Comparison of ENCODE assay signal across 17 cellular contexts in the genomic region with DNA sequence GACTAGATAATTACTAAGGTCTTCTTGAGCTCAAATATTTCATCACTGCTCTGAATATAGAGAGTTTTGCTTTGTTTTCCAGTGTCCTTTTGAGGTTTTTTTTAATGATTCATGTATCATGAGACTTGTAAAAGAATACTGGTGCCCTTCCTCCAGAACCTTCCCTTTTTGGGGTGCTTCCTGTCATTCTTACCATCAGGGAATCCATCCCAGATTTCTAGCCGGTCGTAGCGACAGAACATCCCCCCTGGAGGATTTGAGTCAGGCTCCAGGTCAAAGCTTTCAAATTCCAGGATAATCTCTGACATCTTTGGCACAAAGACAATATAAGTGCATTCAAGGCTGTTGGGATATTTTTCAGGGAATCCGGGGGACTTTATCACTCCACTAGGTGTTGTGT.
DNase-seq lines count a peak whose midpoint lies in the region; ATAC-seq and TF ChIP-seq lines count a peak whose summit lies in the region.
"Had no signal": no experiment of that assay in that cellular context is flagged by ENCODE, and none has a peak within 500 bp of the region (broad histone marks: within the 10 kb centered on the region; RNA-seq: fewer than 3 reads in every experiment).

No MANE protein-coding gene starts in this region.

- no TSS peak for BruUV-seq in PC-3 (replicated peaks; lab: Mats Ljungman, UMichigan)

- H3K4me3 ChIP-seq in PC-3 (ENCODE audit: low read length) = peak overlapping the region; percentile 28
- H3K4me3 ChIP-seq: gastroesophageal sphincter had no signal

- POLR2A ChIA-PET in PC-3 (lab: Charles Lee; ENCODE audit: unreplicated experiment) = interaction anchor here (0.5 to 2.8 kb wide), 13 partner anchors 8 to 1932 kb away, joined by 3 to 41 read pairs (median 4); no protein-coding TSS in a partner anchor

- no peak overlapping the region for H3K4me3 Mint-ChIP-seq in nephron progenitor cell
- H3K4me3 Mint-ChIP-seq: activated CD4-positive, alpha-beta T cell treated with anti-CD3 and anti-CD28 coated beads for 36 hours; T-cell had no signal

- H3K9me2 ChIP-seq in PC-3 (replicated peaks; ENCODE audit: low read length) = no peaks in the 10 kb centered on the region

- peak; percentile 4 for ATAC-seq in PC-3
- ATAC-seq in GM19455 (IDR thresholded peaks at IDR 0.05; ENCODE audit: unreplicated experiment) = no peak

- peak overlapping the region; percentile 63 for H3K4me2 ChIP-seq in PC-3 (ENCODE audit: low read length)

- H3F3A ChIP-seq in PC-3 (ENCODE audit: low read length, unreplicated experiment) = peaks cover 55% of the 10 kb centered on the region

- H4K20me1 ChIP-seq in PC-3 (ENCODE audit: low read length) = no peaks in the 10 kb centered on the region

- DNase-seq in EH (ENCODE audit: low read depth) (peak; percentile 84), PC-3 (peak; percentile 98), epithelial cell of prostate (ENCODE audit: low read depth, low spot score) (no peak), nephron progenitor cell (no peak), NCI-H1694 treated with DMSO at 0.1 percent for 48 hours (lab: John Stamatoyannopoulos, UW) (no peak), NCI-H1048 (lab: John Stamatoyannopoulos, UW) (no peak), NAMALWA (ENCODE audit: low spot score) (no peak)
- DNase-seq: activated CD4-positive, alpha-beta T cell treated with anti-CD3 and anti-CD28 coated beads for 36 hours; activated effector memory CD4-positive, alpha-beta T cell treated with anti-CD3 and anti-CD28 coated beads, Interleukin-2, amount 50 U/mL, for 16 hours; NCI-H1694; NCI-H82; stimulated activated CD4-positive, alpha-beta T cell treated with anti-CD3 and anti-CD28 coated beads, Interleukin-4, amount 100 ng/mL, for 1 hour; substantia nigra; T-cell had no signal

- peaks cover 55% of the 10 kb centered on the region for H3K4me1 Mint-ChIP-seq in nephron progenitor cell

- peaks cover 74% of the 10 kb centered on the region for H3K4me1 ChIP-seq in PC-3 (ENCODE audit: insufficient read depth, low read length)

- CTCF ChIA-PET in PC-3 (lab: Charles Lee) = interaction anchor here (0.6 to 1.7 kb wide), 5 partner anchors 10 to 106 kb away, joined by 3 to 32 read pairs (median 5); no protein-coding TSS in a partner anchor

- peaks cover 72% of the 10 kb centered on the region for H3K79me2 ChIP-seq in PC-3 (ENCODE audit: low read length)
- H3K79me2 ChIP-seq: parathyroid adenoma had no signal

- H3K27ac Mint-ChIP-seq in nephron progenitor cell = peak overlapping the region; percentile 82
- H3K27ac Mint-ChIP-seq: activated CD4-positive, alpha-beta T cell treated with anti-CD3 and anti-CD28 coated beads for 36 hours had no signal

- H2AFZ ChIP-seq in PC-3 (ENCODE audit: low read length) = peak overlapping the region; percentile 1
- H2AFZ ChIP-seq: parathyroid adenoma had no signal

- peak overlapping the region; percentile 69 for H3K9ac ChIP-seq in PC-3 (ENCODE audit: low read length)
- H3K9ac ChIP-seq: parathyroid adenoma had no signal

- no peaks in the 10 kb centered on the region for H3K9me3 Mint-ChIP-seq in nephron progenitor cell
- H3K9me3 Mint-ChIP-seq: T-cell had no signal

- peaks cover 86% of the 10 kb centered on the region for H3K36me3 Mint-ChIP-seq in nephron progenitor cell (ENCODE audit: low read depth)
- H3K36me3 Mint-ChIP-seq: T-cell had no signal

- no peaks in the 10 kb centered on the region for H3K27me3 ChIP-seq in PC-3 (ENCODE audit: low read length)
- H3K27me3 ChIP-seq: gastroesophageal sphincter had no signal

- peaks cover 77% of the 10 kb centered on the region for H3K36me3 ChIP-seq in PC-3 (ENCODE audit: low read depth, low read length)

- H3K27me3 Mint-ChIP-seq in nephron progenitor cell (ENCODE audit: low read depth, poor library complexity) = no peaks in the 10 kb centered on the region
- H3K27me3 Mint-ChIP-seq: T-cell had no signal

- H3K9me3 ChIP-seq in PC-3 (ENCODE audit: low read length) = no peaks in the 10 kb centered on the region
- H3K9me3 ChIP-seq: gastroesophageal sphincter had no signal

- TF ChIP-seq CTCF in PC-3 (conservative IDR thresholded peaks at IDR 0.05; ENCODE audit: low read depth, low read length) = no peak
- no peak for TF ChIP-seq CTCF in nephron progenitor cell (IDR thresholded peaks at IDR 0.05)

- H3K27ac ChIP-seq in PC-3 (ENCODE audit: low read length) (peak overlapping the region; percentile 65), epithelial cell of prostate (peak overlapping the region; percentile 95)
- H3K27ac ChIP-seq: parathyroid adenoma had no signal

- intact Hi-C loops in PC-3 (cut with micrococcal nuclease) = loop anchor here (5.0 kb wide), 1 partner anchor 1264 kb away; no protein-coding TSS in a partner anchor

Comparison
In these comparisons a context has a peak if more than half of its experiments do, and no peak if none do; other contexts are left out.
1. DNase-seq: peak in EH (single experiment) and PC-3 (single experiment); none in epithelial cell of prostate (single experiment), nephron progenitor cell (single experiment), NCI-H1694 treated with DMSO at 0.1 percent for 48 hours (single experiment), NCI-H1048 (single experiment) and NAMALWA (single experiment).